Comparison of ENCODE assay signal across 1 cellular context in genomic region chr1:47934243-47934805, GRCh38.
TF ChIP-seq lines count a peak whose summit lies in the region.

No MANE protein-coding gene starts in this region.

TF ChIP-seq in HEK293, 187 proteins besides CTCF, POLR2A, EP300 and RAD21 (continued from another document):
- TF ChIP-seq ZBTB6 (tag by site-specific recombination; IDR thresholded peaks at IDR 0.05) (peak; percentile 94), ZBTB20 (tag by site-specific recombination; IDR thresholded peaks at IDR 0.05) (peak; percentile 55), WT1 (tag by site-specific recombination; IDR thresholded peaks at IDR 0.05) (peak; percentile 79), YY1 (tag by site-specific recombination; IDR thresholded peaks at IDR 0.05) (0 out of 2 replicates have a peak, but pooled peaks have one; percentile 16), MYNN (tag by site-specific recombination; IDR thresholded peaks at IDR 0.05; ENCODE audit: borderline replicate concordance) (no peak), ZFHX2 (tag by site-specific recombination; conservative IDR thresholded peaks at IDR 0.05) (peak; percentile 96), ZFP69B (tag by site-specific recombination; IDR thresholded peaks at IDR 0.05) (peak; percentile 93), PRDM4 (tag by site-specific recombination; IDR thresholded peaks at IDR 0.05) (0 out of 2 replicates have a peak, but pooled peaks have one; percentile 27), ZNF558 (tag by site-specific recombination; IDR thresholded peaks at IDR 0.05) (peak; percentile 56; the same call in 1 of the 2 replicates), ZNF692 (tag by site-specific recombination; IDR thresholded peaks at IDR 0.05) (peak; percentile 93), ZBTB21 (tag by site-specific recombination; IDR thresholded peaks at IDR 0.05) (peak; percentile 81), ZNF366 (tag by site-specific recombination; conservative IDR thresholded peaks at IDR 0.05) (peak; percentile 47; the same call in 1 of the 2 replicates), SP3 (tag by site-specific recombination; IDR thresholded peaks at IDR 0.05) (no peak), HIC1 (tag by site-specific recombination; IDR thresholded peaks at IDR 0.05) (peak; percentile 63), PATZ1 (tag by site-specific recombination; IDR thresholded peaks at IDR 0.05) (peak; percentile 70), ZNF843 (tag by site-specific recombination; IDR thresholded peaks at IDR 0.05) (peak; percentile 66; the same call in 1 of the 2 replicates), GLIS2 (tag by site-specific recombination; IDR thresholded peaks at IDR 0.05) (peak; percentile 81)
- TF ChIP-seq, protein P1, sequence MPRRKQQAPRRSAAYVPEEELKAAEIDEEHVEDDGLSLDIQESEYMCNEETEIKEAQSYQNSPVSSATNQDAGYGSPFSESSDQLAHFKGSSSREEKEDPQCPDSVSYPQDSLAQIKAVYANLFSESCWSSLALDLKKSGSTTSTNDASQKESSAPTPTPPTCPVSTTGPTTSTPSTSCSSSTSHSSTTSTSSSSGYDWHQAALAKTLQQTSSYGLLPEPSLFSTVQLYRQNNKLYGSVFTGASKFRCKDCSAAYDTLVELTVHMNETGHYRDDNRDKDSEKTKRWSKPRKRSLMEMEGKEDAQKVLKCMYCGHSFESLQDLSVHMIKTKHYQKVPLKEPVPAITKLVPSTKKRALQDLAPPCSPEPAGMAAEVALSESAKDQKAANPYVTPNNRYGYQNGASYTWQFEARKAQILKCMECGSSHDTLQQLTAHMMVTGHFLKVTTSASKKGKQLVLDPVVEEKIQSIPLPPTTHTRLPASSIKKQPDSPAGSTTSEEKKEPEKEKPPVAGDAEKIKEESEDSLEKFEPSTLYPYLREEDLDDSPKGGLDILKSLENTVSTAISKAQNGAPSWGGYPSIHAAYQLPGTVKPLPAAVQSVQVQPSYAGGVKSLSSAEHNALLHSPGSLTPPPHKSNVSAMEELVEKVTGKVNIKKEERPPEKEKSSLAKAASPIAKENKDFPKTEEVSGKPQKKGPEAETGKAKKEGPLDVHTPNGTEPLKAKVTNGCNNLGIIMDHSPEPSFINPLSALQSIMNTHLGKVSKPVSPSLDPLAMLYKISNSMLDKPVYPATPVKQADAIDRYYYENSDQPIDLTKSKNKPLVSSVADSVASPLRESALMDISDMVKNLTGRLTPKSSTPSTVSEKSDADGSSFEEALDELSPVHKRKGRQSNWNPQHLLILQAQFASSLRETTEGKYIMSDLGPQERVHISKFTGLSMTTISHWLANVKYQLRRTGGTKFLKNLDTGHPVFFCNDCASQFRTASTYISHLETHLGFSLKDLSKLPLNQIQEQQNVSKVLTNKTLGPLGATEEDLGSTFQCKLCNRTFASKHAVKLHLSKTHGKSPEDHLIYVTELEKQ (tag by site-specific recombination; IDR thresholded peaks at IDR 0.05; ENCODE audit: borderline replicate concordance): 0 out of 2 replicates have a peak, but pooled peaks have one; percentile 19
- TF ChIP-seq, protein P2, sequence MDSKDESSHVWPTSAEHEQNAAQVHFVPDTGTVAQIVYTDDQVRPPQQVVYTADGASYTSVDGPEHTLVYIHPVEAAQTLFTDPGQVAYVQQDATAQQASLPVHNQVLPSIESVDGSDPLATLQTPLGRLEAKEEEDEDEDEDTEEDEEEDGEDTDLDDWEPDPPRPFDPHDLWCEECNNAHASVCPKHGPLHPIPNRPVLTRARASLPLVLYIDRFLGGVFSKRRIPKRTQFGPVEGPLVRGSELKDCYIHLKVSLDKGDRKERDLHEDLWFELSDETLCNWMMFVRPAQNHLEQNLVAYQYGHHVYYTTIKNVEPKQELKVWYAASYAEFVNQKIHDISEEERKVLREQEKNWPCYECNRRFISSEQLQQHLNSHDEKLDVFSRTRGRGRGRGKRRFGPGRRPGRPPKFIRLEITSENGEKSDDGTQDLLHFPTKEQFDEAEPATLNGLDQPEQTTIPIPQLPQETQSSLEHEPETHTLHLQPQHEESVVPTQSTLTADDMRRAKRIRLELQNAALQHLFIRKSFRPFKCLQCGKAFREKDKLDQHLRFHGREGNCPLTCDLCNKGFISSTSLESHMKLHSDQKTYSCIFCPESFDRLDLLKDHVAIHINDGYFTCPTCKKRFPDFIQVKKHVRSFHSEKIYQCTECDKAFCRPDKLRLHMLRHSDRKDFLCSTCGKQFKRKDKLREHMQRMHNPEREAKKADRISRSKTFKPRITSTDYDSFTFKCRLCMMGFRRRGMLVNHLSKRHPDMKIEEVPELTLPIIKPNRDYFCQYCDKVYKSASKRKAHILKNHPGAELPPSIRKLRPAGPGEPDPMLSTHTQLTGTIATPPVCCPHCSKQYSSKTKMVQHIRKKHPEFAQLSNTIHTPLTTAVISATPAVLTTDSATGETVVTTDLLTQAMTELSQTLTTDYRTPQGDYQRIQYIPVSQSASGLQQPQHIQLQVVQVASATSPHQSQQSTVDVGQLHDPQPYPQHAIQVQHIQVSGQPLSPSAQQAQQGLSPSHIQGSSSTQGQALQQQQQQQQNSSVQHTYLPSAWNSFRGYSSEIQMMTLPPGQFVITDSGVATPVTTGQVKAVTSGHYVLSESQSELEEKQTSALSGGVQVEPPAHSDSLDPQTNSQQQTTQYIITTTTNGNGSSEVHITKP (tag by site-specific recombination; IDR thresholded peaks at IDR 0.05): peak; percentile 65
TF ChIP-seq in HEK293: peak in this region for 33.
